1 cellular context compared by ENCODE assay signal in genomic region chr1:244862699-244863490, GRCh38.
TF ChIP-seq lines count a peak whose summit lies in the region.

No MANE protein-coding gene starts in this region.

TF ChIP-seq in HepG2, 621 proteins besides CTCF, POLR2A, EP300 and RAD21 (continued from another document and continues in another):
- TF ChIP-seq HNF1A (IDR thresholded peaks at IDR 0.05; ENCODE audit: low read depth) (no peak), HNF1A (CRISPR knock-in tag; IDR thresholded peaks at IDR 0.05; ENCODE audit: borderline replicate concordance) (no peak), ZBTB21 (CRISPR knock-in tag; IDR thresholded peaks at IDR 0.05) (no peak), MXI1 (IDR thresholded peaks at IDR 0.05; ENCODE audit: borderline replicate concordance, low read depth, low read length) (peak; percentile 97), NCOA2 (CRISPR knock-in tag; IDR thresholded peaks at IDR 0.05) (no peak; the same call in 1 of the 2 replicates), MXD3 (CRISPR knock-in tag; IDR thresholded peaks at IDR 0.05) (peak; percentile 92), ZMAT3 (CRISPR knock-in tag; conservative IDR thresholded peaks at IDR 0.05) (no peak), SMC3 (IDR thresholded peaks at IDR 0.05; ENCODE audit: low read length) (no peak), DNMT3B (CRISPR knock-in tag; conservative IDR thresholded peaks at IDR 0.05) (0 out of 2 replicates have a peak, but pooled peaks have one; percentile 61), GMEB1 (CRISPR knock-in tag; IDR thresholded peaks at IDR 0.05; ENCODE audit: borderline replicate concordance) (peak; percentile 83), ZNF280D (CRISPR knock-in tag; IDR thresholded peaks at IDR 0.05) (no peak), HNRNPH1 (optimal IDR thresholded peaks at IDR 0.05; ENCODE audit: low read depth, low read length) (no peak), REPIN1 (CRISPR knock-in tag; IDR thresholded peaks at IDR 0.05; ENCODE audit: borderline replicate concordance, low read depth) (no peak), KDM5B (CRISPR knock-in tag; IDR thresholded peaks at IDR 0.05; ENCODE audit: borderline replicate concordance) (0 out of 2 replicates have a peak, but pooled peaks have one; percentile 6), RFXAP (CRISPR knock-in tag; IDR thresholded peaks at IDR 0.05; ENCODE audit: borderline replicate concordance) (0 out of 2 replicates have a peak, but pooled peaks have one; percentile 21), PRDM15 (CRISPR knock-in tag; IDR thresholded peaks at IDR 0.05) (no peak; the same call in 1 of the 2 replicates), ZNF784 (CRISPR knock-in tag; IDR thresholded peaks at IDR 0.05; ENCODE audit: borderline replicate concordance) (no peak; the same call in 1 of the 2 replicates), ZKSCAN8 (CRISPR knock-in tag; IDR thresholded peaks at IDR 0.05; ENCODE audit: borderline replicate concordance) (0 out of 2 replicates have a peak, but pooled peaks have one; percentile 21), GLMP (CRISPR knock-in tag; IDR thresholded peaks at IDR 0.05; ENCODE audit: borderline replicate concordance) (no peak), ZNF724P (CRISPR knock-in tag; IDR thresholded peaks at IDR 0.05; ENCODE audit: borderline replicate concordance) (no peak), SETDB1 (CRISPR knock-in tag; IDR thresholded peaks at IDR 0.05; ENCODE audit: borderline replicate concordance) (no peak), TEF (CRISPR knock-in tag; IDR thresholded peaks at IDR 0.05) (0 out of 2 replicates have a peak, but pooled peaks have one; percentile 15), NFIB (CRISPR knock-in tag; IDR thresholded peaks at IDR 0.05; ENCODE audit: borderline replicate concordance) (no peak), REST (IDR thresholded peaks at IDR 0.05; ENCODE audit: borderline replicate concordance in 1 of 2, low read depth in 1 of 2, low read length in 2 of 2) (peak in 1 of 2 experiments; percentile 22; a peak in 1 of 4 replicates), HMGA1 (CRISPR knock-in tag; conservative IDR thresholded peaks at IDR 0.05) (no peak), RCOR2 (CRISPR knock-in tag; IDR thresholded peaks at IDR 0.05) (no peak), BHLHE40 (IDR thresholded peaks at IDR 0.05; ENCODE audit: low read length) (peak; percentile 52; the same call in 1 of the 2 replicates), ZBTB14 (CRISPR knock-in tag; IDR thresholded peaks at IDR 0.05) (peak; percentile 87), MTF1 (CRISPR knock-in tag; IDR thresholded peaks at IDR 0.05) (no peak), ZNF766 (CRISPR knock-in tag; IDR thresholded peaks at IDR 0.05; ENCODE audit: borderline replicate concordance) (peak; percentile 79), SALL1 (CRISPR knock-in tag; IDR thresholded peaks at IDR 0.05) (peak; percentile 63; the same call in 1 of the 2 replicates), KMT2A (CRISPR knock-in tag; IDR thresholded peaks at IDR 0.05) (peak; percentile 70; the same call in 1 of the 2 replicates)
